Comparison of ENCODE assay signal across 4 cellular contexts in genomic region chr10:95874783-95875182, GRCh38. TPM values are rescaled to one million over a fixed set of nuclear protein-coding genes. Genes with fewer than 3 reads are reported as not detected.
"Had no signal": no experiment of that assay in that cellular context is flagged by ENCODE, and none has a peak within 500 bp of the region (broad histone marks: within the 10 kb centered on the region; RNA-seq: fewer than 3 reads in every experiment).

No MANE protein-coding gene starts in this region.

RNA-seq across cellular contexts. Expression of gene CC2D2B, which starts 33.0 kb away (rescaled TPM):
- total RNA-seq: GM23248, H4, HT-29, IMR-90 had no signal
- polyA plus RNA-seq: IMR-90 had no signal
